In genomic region chr7:133691727-133692450, GRCh38 we compare ENCODE assay signal across 19 cellular contexts.
"Had no signal": no experiment of that assay in that cellular context is flagged by ENCODE, and none has a peak within 500 bp of the region (broad histone marks: within the 10 kb centered on the region; RNA-seq: fewer than 3 reads in every experiment).

No MANE protein-coding gene starts in this region.

- DNase-seq: activated CD4-positive, alpha-beta T cell treated with anti-CD3 and anti-CD28 coated beads, Interleukin-2, amount 10 ng/mL, durations not matched to agents 7 days and 5 days; activated CD8-positive, alpha-beta memory T cell treated with anti-CD3 and anti-CD28 coated beads for 24 hours; activated naive CD4-positive, alpha-beta T cell; activated naive CD8-positive, alpha-beta T cell treated with anti-CD3 and anti-CD28 coated beads, Interleukin-2, amount 10 ng/mL, durations not matched to agents 7 days and 5 days; caudate nucleus; left lung; naive thymus-derived CD8-positive, alpha-beta T cell; small intestine; stimulated activated CD4-positive, alpha-beta T cell treated with anti-CD3 and anti-CD28 coated beads, Interleukin-4, amount 100 ng/mL, for 4 hours; stimulated activated CD8-positive, alpha-beta memory T cell treated with anti-CD3 and anti-CD28 coated beads, Interleukin-4, amount 100 ng/mL, for 48 hours; stimulated activated naive CD4-positive, alpha-beta T cell treated with Interleukin-2 at 50 U/mL for 16 hours; T-cell; T-helper 9 cell; trophoblast cell had no signal

- H3K27ac ChIP-seq: coronary artery, esophagus muscularis mucosa, hepatocyte, left lung, neutrophil, suprapubic skin had no signal

- H3K4me1 ChIP-seq: esophagus muscularis mucosa, suprapubic skin had no signal

- H3K27me3 ChIP-seq: esophagus muscularis mucosa, hepatocyte, left lung, neutrophil, suprapubic skin had no signal

- H3K4me3 ChIP-seq: coronary artery, esophagus muscularis mucosa, hepatocyte, left lung, suprapubic skin had no signal

- H3K9me3 ChIP-seq: esophagus muscularis mucosa, left lung, neutrophil, suprapubic skin had no signal

- ATAC-seq: left lung; naive thymus-derived CD8-positive, alpha-beta T cell; T-cell had no signal

- H3K36me3 ChIP-seq: esophagus muscularis mucosa, left lung, neutrophil, suprapubic skin had no signal
